1 cellular context compared by ENCODE assay signal in the genomic region with DNA sequence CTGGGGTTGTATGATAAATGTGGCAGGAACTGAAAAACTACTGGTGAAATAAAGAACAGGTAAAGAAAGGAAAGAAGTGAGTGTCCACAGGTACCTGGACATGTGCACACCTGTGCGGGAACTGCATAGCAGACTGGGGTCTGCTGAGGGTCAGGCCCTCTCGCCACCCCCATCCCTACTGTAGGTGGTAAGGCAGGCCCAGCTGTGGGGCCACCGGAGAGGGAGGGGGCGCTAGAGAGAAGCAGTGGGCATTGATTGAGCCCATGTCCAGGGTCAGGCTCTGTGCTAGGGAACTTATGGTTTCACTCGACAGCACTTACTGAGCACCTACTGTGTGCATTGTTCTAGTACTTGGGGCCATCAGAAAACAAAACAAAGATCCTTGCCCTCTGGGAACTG.
TF ChIP-seq lines count a peak whose summit lies in the region.

No MANE protein-coding gene starts in this region.

TF ChIP-seq in HCT116, 20 proteins besides CTCF, POLR2A, EP300 and RAD21:
- no peak for TF ChIP-seq JUND (IDR thresholded peaks at IDR 0.05)
